ENCODE assay signal across 8 cellular contexts in genomic region chrX:154490021-154490413, GRCh38. TPM values are rescaled to one million over a fixed set of nuclear protein-coding genes. Genes with fewer than 3 reads are reported as not detected.
DNase-seq lines count a peak whose midpoint lies in the region; ATAC-seq and TF ChIP-seq lines count a peak whose summit lies in the region.

No MANE protein-coding gene starts in this region.

- H3K9me3 Mint-ChIP-seq in activated naive CD8-positive, alpha-beta T cell (ENCODE audit: low read depth) = no peaks in the 10 kb centered on the region

- peaks cover 9% of the 10 kb centered on the region for H3K4me1 Mint-ChIP-seq in activated naive CD8-positive, alpha-beta T cell (ENCODE audit: low read depth)

- H3K27ac Mint-ChIP-seq in activated naive CD8-positive, alpha-beta T cell = peak overlapping the region; percentile 82

- TF ChIP-seq POLR2A in gastrocnemius medialis (IDR thresholded peaks at IDR 0.05) = no peak

- H3K27ac ChIP-seq in right atrium auricular region (peak overlapping the region; percentile 90 to 93), gastrocnemius medialis (peak overlapping the region; percentile 89 to 95 (median 92))

- H3K27me3 Mint-ChIP-seq in activated naive CD8-positive, alpha-beta T cell = no peaks in the 10 kb centered on the region

- H3K36me3 Mint-ChIP-seq in activated naive CD8-positive, alpha-beta T cell = no peaks in the 10 kb centered on the region

- H3K4me1 ChIP-seq in ES-I3 (ENCODE audit: insufficient read depth, low read length) (no peaks in the 10 kb centered on the region; the same call in 1 of the 2 replicates), right atrium auricular region (peaks cover 0 to 8% of the 10 kb centered on the region in 2 donors), gastrocnemius medialis (peaks cover 7 to 19% of the 10 kb centered on the region in 2 donors)

- H3K36me3 ChIP-seq in ES-I3 (ENCODE audit: insufficient read depth, low read length) (no peaks in the 10 kb centered on the region; the same call in 1 of the 2 replicates), right atrium auricular region (no peaks in the 10 kb centered on the region), gastrocnemius medialis (no peaks in the 10 kb centered on the region)

- TF ChIP-seq CTCF in right atrium auricular region (IDR thresholded peaks at IDR 0.05) (no peak), gastrocnemius medialis (IDR thresholded peaks at IDR 0.05 in 4 of 5, conservative IDR thresholded peaks at IDR 0.05 in 1 of 5) (no peak)

- H3K9ac ChIP-seq in ES-I3 (ENCODE audit: low read depth, low read length) = peak overlapping the region; percentile 70; the same call in 1 of the 2 replicates

- H3K4me3 Mint-ChIP-seq in activated naive CD8-positive, alpha-beta T cell = peak overlapping the region; percentile 90

- ATAC-seq in GM21528 (IDR thresholded peaks at IDR 0.05; ENCODE audit: low FRiP score, unreplicated experiment) (peak; percentile 29), gastrocnemius medialis (peak; percentile 9 to 31), GM21526 (IDR thresholded peaks at IDR 0.05; ENCODE audit: low FRiP score, unreplicated experiment) (no peak)

- no peaks in the 10 kb centered on the region for H3K9me3 ChIP-seq in ES-I3 (ENCODE audit: control insufficient read depth, insufficient read depth, low read length)
- H3K9me3 ChIP-seq in right atrium auricular region = no peaks in the 10 kb centered on the region
- no peaks in the 10 kb centered on the region for H3K9me3 ChIP-seq in gastrocnemius medialis

- H3K4me3 ChIP-seq in right atrium auricular region (peak overlapping the region; percentile 52 to 67), gastrocnemius medialis (peak overlapping the region; percentile 60 to 70 (median 67))

- no peaks in the 10 kb centered on the region for H3K27me3 ChIP-seq in right atrium auricular region
- H3K27me3 ChIP-seq in gastrocnemius medialis = no peaks in the 10 kb centered on the region

- in situ Hi-C loops in KBM-7 (cut with MboI; ENCODE audit: low pct_unique_long_range_greater_than_20kb, low sequenced_read_pairs) (no loop called here), gastrocnemius medialis (cut with MboI; ENCODE audit: low sequenced_read_pairs in 4 of 4) (no loop called here)

- intact Hi-C loops in gastrocnemius medialis (cut with DNase I; ENCODE audit: low total_unique reads) = loop anchor here (1.0 to 5.0 kb wide), 3 partner anchors 26 to 53 kb away; partner anchors contain the start of genes FAM3A and GDI1

- DNase-seq in KBM-7 = peak; percentile 43
- DNase-seq in right atrium auricular region (ENCODE audit: low spot score) = no peak
- DNase-seq in gastrocnemius medialis = peak in 1 of 2 donors; percentile 18
- DNase-seq in GDM1 (lab: John Stamatoyannopoulos, UW) = no peak

RNA-seq across cellular contexts. Expression of gene SLC10A3, which starts 0.4 kb away (rescaled TPM):
- total RNA-seq in right atrium auricular region = 10 to 100 TPM; 22.2 to 22.9 TPM
- 10 to 100 TPM; 11.8 to 33.3 (median 21.0) TPM for total RNA-seq in gastrocnemius medialis

RNA-seq across cellular contexts. Expression of gene UBL4A, which starts 3.6 kb away (rescaled TPM):
- total RNA-seq in right atrium auricular region (10 to 100 TPM; 54.6 to 61.0 TPM), gastrocnemius medialis (100 to 1,000 TPM in 1 of 4 donors, 10 to 100 TPM in 3; 54.6 to 116 (median 79.8) TPM)

RNA-seq across cellular contexts. Expression of gene LAGE3, which starts 10.9 kb away (rescaled TPM):
- 10 to 100 TPM; 20.1 to 32.9 TPM for total RNA-seq in right atrium auricular region
- 10 to 100 TPM; 26.0 to 72.5 (median 29.3) TPM for total RNA-seq in gastrocnemius medialis

RNA-seq across cellular contexts. Expression of gene FAM3A, which starts 26.0 kb away (rescaled TPM):
- total RNA-seq in right atrium auricular region (10 to 100 TPM; 47.1 to 61.2 TPM), gastrocnemius medialis (10 to 100 TPM; 28.3 to 44.5 (median 37.8) TPM)

RNA-seq across cellular contexts. Expression of gene PLXNA3, which starts 31.9 kb away (rescaled TPM):
- total RNA-seq in right atrium auricular region (1 to 10 TPM; 5.9 to 7.1 TPM), gastrocnemius medialis (10 to 100 TPM in 1 of 4 donors, 1 to 10 TPM in 3; 1.2 to 10.7 (median 2.8) TPM)
